ENCODE assay signal across 8 cellular contexts in genomic region chr4:100095729-100096595, GRCh38.
DNase-seq lines count a peak whose midpoint lies in the region; ATAC-seq and TF ChIP-seq lines count a peak whose summit lies in the region.

No MANE protein-coding gene starts in this region.

- peak; percentile 78 for DNase-seq in EL
- DNase-seq in HuH-7.5 (ENCODE audit: low spot score) = peak; percentile 15
- DNase-seq in SJCRH30 = peak; percentile 49 to 74
- DNase-seq in activated naive CD4-positive, alpha-beta T cell (lab: John Stamatoyannopoulos, UW) = peak; percentile 7 to 17 (median 13)
- DNase-seq in glomerular endothelial cell (ENCODE audit: extremely low read depth, low read depth, low spot score) = peak; percentile 34
- DNase-seq in psoas muscle = peak; percentile 60 to 78
- DNase-seq in NCI-H774 (lab: John Stamatoyannopoulos, UW) = no peak

- WGBS in psoas muscle, 3 donors = 15 to 40% (median 16%) methylated on average over 7 of the region's 7 CpGs

- H3K4me1 ChIP-seq in SJCRH30 (peaks cover 9% of the 10 kb centered on the region), psoas muscle (peaks cover 26% of the 10 kb centered on the region)

- H3K4me3 ChIP-seq in SJCRH30 (no peak overlapping the region), psoas muscle (no peak overlapping the region)

- H3K36me3 ChIP-seq in SJCRH30 (no peaks in the 10 kb centered on the region), psoas muscle (ENCODE audit: insufficient read depth in 1 of 2, low read depth in 1 of 2) (no peaks in the 10 kb centered on the region)

- H3K27ac ChIP-seq in SJCRH30 (no peak overlapping the region), psoas muscle (peak overlapping the region; percentile 81)

- peak; percentile 74 for TF ChIP-seq CTCF in psoas muscle (IDR thresholded peaks at IDR 0.05)

- intact Hi-C loops in psoas muscle (cut with DNase I) = loop anchor here (2.0 to 10.0 kb wide), 7 partner anchors 91 to 1639 kb away; no protein-coding TSS in a partner anchor

- H3K9me3 ChIP-seq in SJCRH30 (replicated peaks) = no peaks in the 10 kb centered on the region
- no peaks in the 10 kb centered on the region for H3K9me3 ChIP-seq in psoas muscle

- H3K27me3 ChIP-seq in SJCRH30 (no peaks in the 10 kb centered on the region), psoas muscle (ENCODE audit: insufficient read depth in 3 of 3, low read length in 2 of 3) (no peaks in the 10 kb centered on the region)

- ATAC-seq in GM21529 (IDR thresholded peaks at IDR 0.05; ENCODE audit: unreplicated experiment) (peak; percentile 91), psoas muscle (peak; percentile 81 to 94 (median 93))
